ENCODE assay signal across 13 cellular contexts in the genomic region with DNA sequence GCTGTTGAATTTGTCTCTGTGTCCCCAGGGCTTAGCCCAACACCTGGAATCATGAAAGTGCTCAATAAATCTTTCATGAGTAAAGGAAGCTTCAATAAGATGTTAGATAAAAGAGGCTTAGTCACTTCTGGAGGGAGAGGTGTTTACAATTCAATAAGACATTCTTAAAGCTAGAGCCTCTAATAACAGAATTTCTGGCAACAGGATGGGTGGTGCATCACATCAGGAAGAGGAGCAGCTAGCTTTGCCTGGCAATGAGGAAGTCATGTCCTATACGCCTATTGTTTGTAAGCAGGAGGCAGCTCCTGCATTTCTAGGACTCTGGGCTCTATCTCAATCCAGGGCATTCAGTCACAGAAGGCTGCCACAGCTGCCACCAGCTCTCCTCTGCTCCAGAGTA.
"Had no signal": no experiment of that assay in that cellular context is flagged by ENCODE, and none has a peak within 500 bp of the region (broad histone marks: within the 10 kb centered on the region; RNA-seq: fewer than 3 reads in every experiment).

No MANE protein-coding gene starts in this region.

- DNase-seq: activated CD4-positive, alpha-beta T cell treated with anti-CD3 and anti-CD28 coated beads for 4 hours; activated CD8-positive, alpha-beta memory T cell treated with anti-CD3 and anti-CD28 coated beads for 24 hours; activated naive CD4-positive, alpha-beta T cell treated with anti-CD3 and anti-CD28 coated beads, Interleukin-2, amount 50 U/mL, for 16 hours; adrenal gland; effector memory CD8-positive, alpha-beta T cell; glutamatergic neuron; left lung; stomach; T-cell; T1000 had no signal

- H3K27me3 ChIP-seq: adrenal gland, left lung, stomach had no signal

- H3K36me3 Mint-ChIP-seq: T-cell had no signal

- ATAC-seq: activated T-helper 17 cell treated with anti-CD3 and anti-CD28 coated beads, Interleukin-2, amount 50 U/mL, for 72 hours; effector memory CD8-positive, alpha-beta T cell; left lung; T-cell had no signal

- H3K4me1 ChIP-seq: adrenal gland, left lung, stomach had no signal

- H3K4me3 ChIP-seq: adrenal gland, left lung, skin epidermis, stomach had no signal

- H3K36me3 ChIP-seq: adrenal gland, left lung, stomach had no signal

- H3K27ac Mint-ChIP-seq: activated T-helper 17 cell treated with anti-CD3 and anti-CD28 coated beads, Interleukin-2, amount 50 U/mL, for 72 hours; effector memory CD8-positive, alpha-beta T cell; T-cell had no signal

- H3K9me3 ChIP-seq: adrenal gland had no signal

- H3K4me1 Mint-ChIP-seq: activated T-helper 17 cell treated with anti-CD3 and anti-CD28 coated beads, Interleukin-2, amount 50 U/mL, for 72 hours; central memory CD8-positive, alpha-beta T cell; T-cell had no signal

- H3K27ac ChIP-seq: adrenal gland, left lung, skin epidermis, stomach had no signal

- H3K4me3 Mint-ChIP-seq: activated T-helper 17 cell treated with anti-CD3 and anti-CD28 coated beads, Interleukin-2, amount 50 U/mL, for 72 hours; central memory CD8-positive, alpha-beta T cell; effector memory CD8-positive, alpha-beta T cell; T-cell had no signal
